ENCODE assay signal across 9 cellular contexts in the genomic region with DNA sequence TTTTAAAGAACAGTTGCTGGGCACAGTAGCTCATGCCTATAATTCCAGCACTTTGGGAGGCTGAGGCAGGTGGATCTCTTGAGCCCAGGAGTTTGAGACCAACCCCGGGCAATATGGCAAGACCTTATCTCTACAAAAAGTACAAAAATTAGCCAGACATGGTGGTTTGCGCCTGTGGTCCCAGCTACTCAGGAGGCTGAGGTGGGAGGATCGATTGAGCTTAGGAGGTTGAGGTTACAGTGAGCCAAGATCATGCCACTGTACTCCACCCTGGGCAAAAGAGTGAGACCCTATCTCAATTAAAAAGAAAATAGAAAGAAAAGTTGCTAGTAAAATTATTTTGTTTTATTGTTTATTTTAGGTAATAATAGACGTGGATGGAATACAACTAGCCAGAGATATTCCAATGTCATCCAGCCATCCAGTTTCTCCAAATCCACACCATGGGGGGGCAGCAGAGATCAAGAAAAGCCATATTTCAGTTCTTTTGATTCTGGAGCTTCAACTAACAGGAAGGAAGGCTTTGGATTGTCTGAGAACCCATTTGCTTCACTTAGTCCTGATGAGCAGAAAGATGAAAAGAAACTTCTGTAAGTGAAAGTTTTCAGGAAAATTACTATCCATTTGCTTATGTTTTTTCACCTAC. TPM values are rescaled to one million over a fixed set of nuclear protein-coding genes. Genes with fewer than 3 reads are reported as not detected.
A peak's percentile ranks its signal among the peaks of the same experiment; 100 is the strongest.
DNase-seq lines count a peak whose midpoint lies in the region; ATAC-seq, FAIRE-seq and TF ChIP-seq lines count a peak whose summit lies in the region.
"Had no signal": no experiment of that assay in that cellular context is flagged by ENCODE, and none has a peak within 500 bp of the region (broad histone marks: within the 10 kb centered on the region; RNA-seq: fewer than 3 reads in every experiment).

No MANE protein-coding gene starts in this region.

- no peaks in the 10 kb centered on the region for H3K9me3 ChIP-seq in HEK293 (ENCODE audit: control insufficient read depth, insufficient read depth, low read depth, low read length)
- H3K9me3 ChIP-seq: ovary had no signal

- CTCF ChIA-PET in HEK293 (lab: Yijun Ruan, JAX): interaction anchor here (0.6 to 1.7 kb wide), 24 partner anchors 9 to 360 kb away, joined by 3 to 15 read pairs (median 4); no protein-coding TSS in a partner anchor

- no peak overlapping the region for H3K27ac ChIP-seq in HEK293 (ENCODE audit: extremely low read depth, low read depth, low read length)
- H3K27ac ChIP-seq: ovary had no signal

- ATAC-seq in GM18858 (IDR thresholded peaks at IDR 0.05; ENCODE audit: unreplicated experiment) (no peak), GM21737 (IDR thresholded peaks at IDR 0.05; ENCODE audit: unreplicated experiment) (no peak)

- peaks cover 5% of the 10 kb centered on the region for H3K4me1 ChIP-seq in HEK293 (ENCODE audit: control insufficient read depth, insufficient read depth, low read length)

- peak; percentile 44 for DNase-seq in Caki2 (ENCODE audit: low read depth)
- DNase-seq in RCC 7860 (ENCODE audit: low spot score): no peak
- DNase-seq in epithelial cell of proximal tubule (ENCODE audit: low read depth): no peak
- DNase-seq in retinal pigment epithelial cell (ENCODE audit: low read depth): no peak
- DNase-seq in iPS-NIHi11 (ENCODE audit: low spot score): no peak

- H3K36me3 ChIP-seq in HEK293 (ENCODE audit: control insufficient read depth in 2 of 2, insufficient read depth in 1 of 2, low read length in 2 of 2): peaks cover 46% of the 10 kb centered on the region in 2 experiments
- H3K36me3 ChIP-seq: ovary had no signal

- FAIRE-seq in RCC 7860 (lab: Jason Lieb, UNC): peak; percentile 46

- in situ Hi-C loops in Caki2 (cut with HindIII; ENCODE audit: low pct_unique_long_range_greater_than_20kb, low sequenced_read_pairs): no loop called here

- TF ChIP-seq CTCF in HEK293 (tag by site-specific recombination; IDR thresholded peaks at IDR 0.05) (0 out of 2 replicates have a peak, but pooled peaks have one; percentile 24), epithelial cell of proximal tubule (conservative IDR thresholded peaks at IDR 0.05; ENCODE audit: low read depth, low read length) (peak; percentile 72), retinal pigment epithelial cell (conservative IDR thresholded peaks at IDR 0.05; ENCODE audit: low read depth, low read length) (peak; percentile 69)

- H3K4me3 ChIP-seq in HEK293 (ENCODE audit: low read depth, low read length) (no peak overlapping the region), epithelial cell of proximal tubule (ENCODE audit: low read depth, low read length) (no peak overlapping the region), retinal pigment epithelial cell (ENCODE audit: low read length) (no peak overlapping the region)
- H3K4me3 ChIP-seq: ovary had no signal

- POLR2A ChIA-PET in HEK293 (lab: Yijun Ruan, JAX): interaction anchor here (0.6 to 1.1 kb wide), 3 partner anchors 79 to 99 kb away, joined by 3 to 9 read pairs (median 6); a partner anchor contains a TSS

TF ChIP-seq in HEK293, 187 proteins besides CTCF, POLR2A, EP300 and RAD21:
- TF ChIP-seq ZBTB17 (tag by site-specific recombination; IDR thresholded peaks at IDR 0.05): 0 out of 2 replicates have a peak, but pooled peaks have one; percentile 15
- TF ChIP-seq ZNF654 (tag by site-specific recombination; IDR thresholded peaks at IDR 0.05; ENCODE audit: low read depth): peak; percentile 62
- peak; percentile 80 for TF ChIP-seq PRDM1 (tag by site-specific recombination; IDR thresholded peaks at IDR 0.05)
- TF ChIP-seq SP3 (tag by site-specific recombination; IDR thresholded peaks at IDR 0.05): no peak
- no peak for TF ChIP-seq ZNF324 (tag by site-specific recombination; IDR thresholded peaks at IDR 0.05)
- peak; percentile 51; the same call in 1 of the 2 replicates for TF ChIP-seq IKZF3 (tag by site-specific recombination; IDR thresholded peaks at IDR 0.05)
- TF ChIP-seq SETDB1 (IDR thresholded peaks at IDR 0.05; ENCODE audit: insufficient read length, low read length): no peak

RNA-seq across cellular contexts. Expression of a gene that starts 3.0 kb away (rescaled TPM):
- total RNA-seq in Caki2 (2014; rRNA removed; shearing (Covaris generic); ENCODE audit: low replicate concordance): 30.1 and 51.0 TPM in 2 replicates
- 22.2 and 62.5 TPM in 2 replicates for total RNA-seq in epithelial cell of proximal tubule
